Comparison of ENCODE assay signal across 2 cellular contexts in the genomic region with DNA sequence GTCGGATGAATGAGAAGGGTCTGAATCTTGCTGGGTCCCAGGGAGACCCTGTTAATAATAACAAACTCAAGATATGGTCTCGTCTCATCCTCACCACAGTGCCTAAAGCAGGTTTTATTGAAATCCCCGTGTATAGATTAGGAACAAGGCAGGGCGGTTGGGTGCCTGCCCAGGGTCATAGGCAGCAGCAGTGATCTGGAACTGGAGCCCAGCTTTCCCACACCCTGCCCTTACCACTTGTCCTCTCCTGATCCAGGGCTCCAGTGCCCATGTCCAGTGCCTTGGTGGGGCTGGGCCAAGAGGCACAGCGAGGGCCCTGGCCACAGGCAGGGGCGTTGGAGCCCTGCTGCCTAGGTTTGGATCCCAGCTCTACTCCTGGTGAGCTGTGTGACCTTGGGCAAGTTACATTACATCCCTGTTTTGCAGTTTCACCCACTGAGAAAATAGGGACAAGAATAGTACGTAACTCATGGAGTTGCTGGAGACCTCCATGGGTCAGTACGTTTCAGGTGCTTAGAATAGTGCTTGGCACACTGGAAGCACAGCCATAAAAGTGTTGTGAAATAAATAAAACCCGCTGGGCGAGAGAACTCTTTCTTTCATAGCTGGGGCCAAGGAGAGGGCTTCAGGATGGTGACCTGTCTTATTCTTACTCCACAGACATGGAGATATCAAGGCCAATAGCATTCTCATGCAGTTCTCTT.
TF ChIP-seq lines count a peak whose summit lies in the region.

No MANE protein-coding gene starts in this region.

TF ChIP-seq in IMR-90, 13 proteins besides CTCF, POLR2A, EP300 and RAD21:
- TF ChIP-seq FOS (IDR thresholded peaks at IDR 0.05; ENCODE audit: low read depth, low read length), result no peak
- 0 out of 2 replicates have a peak, but pooled peaks have one; percentile 33 for TF ChIP-seq CEBPB (IDR thresholded peaks at IDR 0.05; ENCODE audit: low read depth, low read length)

TF ChIP-seq in K562, 482 proteins besides CTCF, POLR2A, EP300 and RAD21:
- TF ChIP-seq TFAM (CRISPR knock-in tag; conservative IDR thresholded peaks at IDR 0.05), result no peak
- TF ChIP-seq ZFP36 (IDR thresholded peaks at IDR 0.05; ENCODE audit: low read depth, low read length, partially characterized antibody), result peak; percentile 9
- TF ChIP-seq, protein P1, sequence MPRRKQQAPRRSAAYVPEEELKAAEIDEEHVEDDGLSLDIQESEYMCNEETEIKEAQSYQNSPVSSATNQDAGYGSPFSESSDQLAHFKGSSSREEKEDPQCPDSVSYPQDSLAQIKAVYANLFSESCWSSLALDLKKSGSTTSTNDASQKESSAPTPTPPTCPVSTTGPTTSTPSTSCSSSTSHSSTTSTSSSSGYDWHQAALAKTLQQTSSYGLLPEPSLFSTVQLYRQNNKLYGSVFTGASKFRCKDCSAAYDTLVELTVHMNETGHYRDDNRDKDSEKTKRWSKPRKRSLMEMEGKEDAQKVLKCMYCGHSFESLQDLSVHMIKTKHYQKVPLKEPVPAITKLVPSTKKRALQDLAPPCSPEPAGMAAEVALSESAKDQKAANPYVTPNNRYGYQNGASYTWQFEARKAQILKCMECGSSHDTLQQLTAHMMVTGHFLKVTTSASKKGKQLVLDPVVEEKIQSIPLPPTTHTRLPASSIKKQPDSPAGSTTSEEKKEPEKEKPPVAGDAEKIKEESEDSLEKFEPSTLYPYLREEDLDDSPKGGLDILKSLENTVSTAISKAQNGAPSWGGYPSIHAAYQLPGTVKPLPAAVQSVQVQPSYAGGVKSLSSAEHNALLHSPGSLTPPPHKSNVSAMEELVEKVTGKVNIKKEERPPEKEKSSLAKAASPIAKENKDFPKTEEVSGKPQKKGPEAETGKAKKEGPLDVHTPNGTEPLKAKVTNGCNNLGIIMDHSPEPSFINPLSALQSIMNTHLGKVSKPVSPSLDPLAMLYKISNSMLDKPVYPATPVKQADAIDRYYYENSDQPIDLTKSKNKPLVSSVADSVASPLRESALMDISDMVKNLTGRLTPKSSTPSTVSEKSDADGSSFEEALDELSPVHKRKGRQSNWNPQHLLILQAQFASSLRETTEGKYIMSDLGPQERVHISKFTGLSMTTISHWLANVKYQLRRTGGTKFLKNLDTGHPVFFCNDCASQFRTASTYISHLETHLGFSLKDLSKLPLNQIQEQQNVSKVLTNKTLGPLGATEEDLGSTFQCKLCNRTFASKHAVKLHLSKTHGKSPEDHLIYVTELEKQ (CRISPR knock-in tag; IDR thresholded peaks at IDR 0.05), result no peak
- TF ChIP-seq NFRKB (IDR thresholded peaks at IDR 0.05; ENCODE audit: low read depth), result no peak
- TF ChIP-seq ZZZ3 (IDR thresholded peaks at IDR 0.05), result no peak
